ENCODE assay signal across 12 cellular contexts in genomic region chr2:1740714-1741584, GRCh38. TPM values are rescaled to one million over a fixed set of nuclear protein-coding genes. Genes with fewer than 3 reads are reported as not detected.
DNase-seq lines count a peak whose midpoint lies in the region; ATAC-seq, FAIRE-seq and TF ChIP-seq lines count a peak whose summit lies in the region.
"Had no signal": no experiment of that assay in that cellular context is flagged by ENCODE, and none has a peak within 500 bp of the region (broad histone marks: within the 10 kb centered on the region; RNA-seq: fewer than 3 reads in every experiment).

No MANE protein-coding gene starts in this region.

- ATAC-seq in left ventricle myocardium superior = no peak
- ATAC-seq: activated CD4-positive, CD25-positive, alpha-beta regulatory T cell treated with anti-CD3 and anti-CD28 coated beads, Interleukin-2, amount 50 U/mL, for 24 hours had no signal

- no peak overlapping the region for H3K14ac ChIP-seq in H1 (ENCODE audit: insufficient read length)
- no peak overlapping the region for H3K14ac ChIP-seq in neuronal stem cell (ENCODE audit: low read length)

- H3K9me3 ChIP-seq in left ventricle myocardium inferior (replicated peaks) (peaks cover 2% of the 10 kb centered on the region), H1 (ENCODE audit: insufficient read depth in 2 of 2, low read depth in 1 of 2, low read length in 1 of 2) (peaks cover 0 to 2% of the 10 kb centered on the region in 2 experiments; a peak in 1 of 4 replicates), neuronal stem cell (replicated peaks in 1 of 2; ENCODE audit: control insufficient read depth in 2 of 2, insufficient read depth in 1 of 2, low read depth in 1 of 2, low read length in 2 of 2) (peaks cover 3 to 6% of the 10 kb centered on the region in 2 donors), suprapubic skin (no peaks in the 10 kb centered on the region)
- H3K9me3 ChIP-seq: MG63 had no signal

- no peak for FAIRE-seq in H1 (lab: Jason Lieb, UNC)

- H2BK120ac ChIP-seq in H1 (replicated peaks; ENCODE audit: low read depth, low read length) (no peak overlapping the region), neuronal stem cell (ENCODE audit: low read depth, low read length) (no peak overlapping the region)

- TF ChIP-seq EP300 in H1 (IDR thresholded peaks at IDR 0.05; ENCODE audit: borderline replicate concordance in 1 of 2, low read depth in 2 of 2, low read length in 2 of 2) (no peak), suprapubic skin (IDR thresholded peaks at IDR 0.05) (no peak)

- WGBS in H1 (ENCODE audit: extremely low coverage in 1 of 2, insufficient coverage in 1 of 2, insufficient read length in 1 of 2, insufficient replicate concordance in 2 of 2, low coverage in 1 of 2, low lambda C conversion rate in 2 of 2, missing lambda C conversion rate in 1 of 2), 2 experiments = 82% methylated on average over 24 of the region's 24 CpGs; no CpG with 5 or more reads in 1 of the 2 experiments
- no CpG with 5 or more reads among the region's 24 CpGs for WGBS in neuronal stem cell (ENCODE audit: extremely low coverage in 2 of 2, insufficient read length in 2 of 2, insufficient replicate concordance in 1 of 2), 2 donors
- 81% methylated on average over 23 of the region's 24 CpGs for WGBS in suprapubic skin

- TF ChIP-seq POLR2A in H1 (IDR thresholded peaks at IDR 0.05; ENCODE audit: control extremely low read depth in 1 of 2, low read depth in 2 of 2, low read length in 2 of 2) (no peak), suprapubic skin (IDR thresholded peaks at IDR 0.05) (no peak)

- TF ChIP-seq RAD21 in H1 (IDR thresholded peaks at IDR 0.05 in 1 of 2, conservative IDR thresholded peaks at IDR 0.05 in 1 of 2; ENCODE audit: low read depth in 2 of 2, low read length in 2 of 2) = no peak

- H2AK5ac ChIP-seq in H1 (ENCODE audit: low read depth, low read length) (peak overlapping the region; percentile 94), neuronal stem cell (ENCODE audit: low read depth, low read length) (no peak overlapping the region)

- H4K8ac ChIP-seq in H1 (ENCODE audit: extremely low read depth, insufficient read depth, low read length) (no peak overlapping the region), neuronal stem cell (ENCODE audit: low read depth, low read length) (no peak overlapping the region)

- H2BK15ac ChIP-seq in H1 (ENCODE audit: low read length) (0 out of 2 replicates have a peak overlapping the region, but pooled peaks have one; percentile 40), neuronal stem cell (ENCODE audit: low read length) (no peak overlapping the region)

- H3K9ac ChIP-seq in H1 (replicated peaks in 1 of 4; ENCODE audit: extremely low read depth in 1 of 4, low read depth in 3 of 4, low read length in 3 of 4) (no peak overlapping the region), neuronal stem cell (ENCODE audit: low read depth, low read length, poor library complexity) (no peak overlapping the region)

- H4K91ac ChIP-seq in H1 (replicated peaks; ENCODE audit: insufficient read length, low read length) = no peak overlapping the region
- H4K91ac ChIP-seq in neuronal stem cell (ENCODE audit: low read depth, low read length, poor library complexity) = no peak overlapping the region

- H4K5ac ChIP-seq in H1 (ENCODE audit: insufficient read length, low read depth, low read length) = no peak overlapping the region

- peaks cover 9 to 65% of the 10 kb centered on the region in 2 experiments for H3K79me2 ChIP-seq in H1 (ENCODE audit: control insufficient read depth in 1 of 2, insufficient read depth in 2 of 2, low read length in 2 of 2)

- H3K79me1 ChIP-seq in H1 (ENCODE audit: low read depth, low read length) = peaks cover 9% of the 10 kb centered on the region
- peaks cover 21% of the 10 kb centered on the region for H3K79me1 ChIP-seq in neuronal stem cell (ENCODE audit: low read depth, low read length)

- peak overlapping the region; percentile 85 for H2BK5ac ChIP-seq in H1 (ENCODE audit: low read depth, low read length)
- no peak overlapping the region for H2BK5ac ChIP-seq in neuronal stem cell (ENCODE audit: low read length)

- H2AFZ ChIP-seq in H1 (ENCODE audit: low read length) (no peak overlapping the region), neuronal stem cell (ENCODE audit: low read length) (no peak overlapping the region)

- POLR2A ChIA-PET in H1 (lab: Charles Lee; ENCODE audit: partially characterized antibody) = interaction anchor here (0.9 to 2.4 kb wide), 7 partner anchors 11 to 147 kb away, joined by 3 to 8 read pairs (median 4); no protein-coding TSS in a partner anchor

- H2BK12ac ChIP-seq in H1 (ENCODE audit: low read depth, low read length) = no peak overlapping the region
- H2BK12ac ChIP-seq in neuronal stem cell (ENCODE audit: low read length) = peak overlapping the region; percentile 24

- CTCF ChIA-PET in H1 (lab: Charles Lee; ENCODE audit: partially characterized antibody) = interaction anchor here (0.6 to 2.6 kb wide), 13 partner anchors 9 to 149 kb away, joined by 3 to 18 read pairs (median 5); no protein-coding TSS in a partner anchor

- H3K4me1 ChIP-seq in left ventricle myocardium inferior (peaks cover 94% of the 10 kb centered on the region), H1 (replicated peaks in 1 of 4; ENCODE audit: control insufficient read depth in 3 of 4, insufficient read depth in 4 of 4, low read length in 3 of 4) (peaks cover 1 to 24% (median 6%) of the 10 kb centered on the region in 4 experiments; a peak in 5 of 7 replicates), neuronal stem cell (ENCODE audit: control insufficient read depth in 2 of 2, insufficient read depth in 1 of 2, low read depth in 1 of 2, low read length in 2 of 2) (peaks cover 0 to 22% of the 10 kb centered on the region in 2 donors), suprapubic skin (peaks cover 42% of the 10 kb centered on the region)

- H3K56ac ChIP-seq in H1 (replicated peaks; ENCODE audit: insufficient read length, low read depth, low read length) = no peak overlapping the region

- H3K18ac ChIP-seq in H1 (ENCODE audit: extremely low read depth, low read length) = peak overlapping the region; percentile 19; the same call in 1 of the 2 replicates
- H3K18ac ChIP-seq in neuronal stem cell (ENCODE audit: low read length) = peak overlapping the region; percentile 84

- H3K4ac ChIP-seq in H1 (replicated peaks; ENCODE audit: insufficient read length, low read depth, low read length) = no peak overlapping the region
- no peak overlapping the region for H3K4ac ChIP-seq in neuronal stem cell (ENCODE audit: low read length)

- peak overlapping the region; percentile 96 for H3K27ac ChIP-seq in left ventricle myocardium inferior (replicated peaks)
- H3K27ac ChIP-seq in H1 (ENCODE audit: low read depth, low read length) = no peak overlapping the region
- no peak overlapping the region for H3K27ac ChIP-seq in neuronal stem cell (replicated peaks; ENCODE audit: low read length)
- no peak overlapping the region for H3K27ac ChIP-seq in suprapubic skin

- intact Hi-C loops in left ventricle myocardium inferior (cut with micrococcal nuclease) = no loop called here
- intact Hi-C loops in left ventricle myocardium superior (cut with micrococcal nuclease) = loop anchor here (10.0 kb wide), 1 partner anchor 146 kb away; no protein-coding TSS in a partner anchor

- H3K4me2 ChIP-seq in H1 (ENCODE audit: insufficient read depth in 1 of 2, low read depth in 2 of 2, low read length in 2 of 2) (peak overlapping the region in 1 of 2 experiments; percentile 67; a peak in 1 of 4 replicates), neuronal stem cell (ENCODE audit: insufficient read depth, low read length, poor library complexity, severe bottlenecking) (no peak overlapping the region)

- H3K4me3 ChIP-seq in left ventricle myocardium inferior (no peak overlapping the region), H1 (ENCODE audit: extremely low read depth in 1 of 4, insufficient read depth in 2 of 4, low read depth in 3 of 4, low read length in 4 of 4) (no peak overlapping the region), neuronal stem cell (ENCODE audit: low read length in 2 of 2) (no peak overlapping the region), suprapubic skin (no peak overlapping the region)

- H4K20me1 ChIP-seq in H1 (replicated peaks in 1 of 2; ENCODE audit: control insufficient read depth in 1 of 2, insufficient read depth in 2 of 2, low read length in 2 of 2) = peaks cover 0 to 16% of the 10 kb centered on the region in 2 experiments

- no peak overlapping the region for H3K23ac ChIP-seq in H1 (ENCODE audit: insufficient read length)
- peak overlapping the region; percentile 71 for H3K23ac ChIP-seq in neuronal stem cell (ENCODE audit: low read depth, low read length, poor library complexity)

- H2BK20ac ChIP-seq in H1 (ENCODE audit: low read length) = 0 out of 2 replicates have a peak overlapping the region, but pooled peaks have one; percentile 41

- H3K36me3 ChIP-seq in left ventricle myocardium inferior (no peaks in the 10 kb centered on the region), H1 (ENCODE audit: control insufficient read depth in 2 of 4, insufficient read depth in 4 of 4, low read length in 3 of 4) (no peaks in the 10 kb centered on the region; a peak in 1 of 8 replicates), neuronal stem cell (replicated peaks in 1 of 2; ENCODE audit: control insufficient read depth in 2 of 2, insufficient read depth in 2 of 2, low read length in 2 of 2) (peaks cover 0 to 5% of the 10 kb centered on the region in 2 donors), suprapubic skin (no peaks in the 10 kb centered on the region)

- TF ChIP-seq CTCF in left ventricle myocardium inferior (IDR thresholded peaks at IDR 0.05; ENCODE audit: borderline replicate concordance) (no peak), H1 (IDR thresholded peaks at IDR 0.05; ENCODE audit: control extremely low read depth in 1 of 3, insufficient read depth in 1 of 3, low read depth in 1 of 3, low read length in 3 of 3) (no peak), suprapubic skin (IDR thresholded peaks at IDR 0.05) (no peak)

- peaks cover 2% of the 10 kb centered on the region; the same call in 1 of the 2 replicates for H3K23me2 ChIP-seq in H1 (ENCODE audit: low read depth, low read length)

- DNase-seq in left ventricle myocardium inferior = no peak
- DNase-seq in left ventricle myocardium superior = no peak
- peak in 1 of 2 experiments; percentile 44 for DNase-seq in H1 (ENCODE audit: low read depth in 1 of 2, low spot score in 2 of 2)
- DNase-seq in neuronal stem cell (ENCODE audit: low spot score) = no peak
- no peak for DNase-seq in suprapubic skin (ENCODE audit: low spot score in 2 of 2)
- no peak for DNase-seq in NK-92 (lab: John Stamatoyannopoulos, UW; ENCODE audit: unreplicated experiment)
- no peak for DNase-seq in NCI-H2227 treated with DMSO at 0.1 percent for 48 hours (lab: John Stamatoyannopoulos, UW)
- DNase-seq in NCI-H1417 treated with DMSO at 0.1 percent for 48 hours (lab: John Stamatoyannopoulos, UW) = no peak
- DNase-seq: AML-193, NCI-H526 had no signal

- H3K27me3 ChIP-seq in left ventricle myocardium inferior (ENCODE audit: low read depth) = peaks cover 31% of the 10 kb centered on the region
- peaks cover 0 to 13% (median 7%) of the 10 kb centered on the region in 4 experiments; a peak in 5 of 7 replicates for H3K27me3 ChIP-seq in H1 (replicated peaks in 1 of 4; ENCODE audit: control insufficient read depth in 3 of 4, extremely low read depth in 1 of 4, insufficient read depth in 3 of 4, low read length in 3 of 4)
- no peaks in the 10 kb centered on the region for H3K27me3 ChIP-seq in neuronal stem cell (ENCODE audit: control insufficient read depth in 3 of 3, insufficient read depth in 3 of 3, low read depth in 1 of 3, low read length in 3 of 3)
- H3K27me3 ChIP-seq in suprapubic skin = peaks cover 31% of the 10 kb centered on the region
- H3K27me3 ChIP-seq: MG63 had no signal

RNA-seq across cellular contexts. Expression of gene PXDN, which starts 3.4 kb away (rescaled TPM):
- 15.7 TPM for total RNA-seq in left ventricle myocardium inferior
- 18.5 TPM for total RNA-seq in left ventricle myocardium superior
- total RNA-seq in H1 (2021; fragmentation: NEBNext Ultra II Directional; extraction: Animal tissue kit (Norgen Biotek cat#: 25700)) = 131 and 141 TPM in 2 replicates
- polyA plus RNA-seq in H1 (2011; rRNA removed) = 104 and 204 TPM in 2 replicates
- 80.0 TPM for polyA plus RNA-seq in H1 (2011; cell fraction: cytosol; rRNA removed)
- polyA plus RNA-seq in H1 (2011; cell fraction: nucleus; rRNA removed) = 206 TPM
- polyA plus RNA-seq in H1 (2012, experiment 1 of 2) = 74.0 to 91.4 TPM (median 80.3 TPM) in 4 replicates
- polyA plus RNA-seq in H1 (2012, experiment 2 of 2) = 31.1 TPM
- polyA plus RNA-seq in H1 (2013, experiment 1 of 2) = 208 TPM
- 187 TPM for polyA plus RNA-seq in H1 (2013, experiment 2 of 2)
- 68.1 and 71.5 TPM in 2 replicates for polyA minus RNA-seq in H1 (2011; rRNA and poly(A)+ RNA removed)
- polyA minus RNA-seq in H1 (2011; cell fraction: cytosol; rRNA and poly(A)+ RNA removed) = 54.3 TPM
- polyA minus RNA-seq in H1 (2011; cell fraction: nucleus; rRNA and poly(A)+ RNA removed) = 58.5 TPM
- polyA plus RNA-seq in neuronal stem cell (2013, experiment 1 of 2) = 105 TPM
- polyA plus RNA-seq in neuronal stem cell (2013, experiment 2 of 2) = 108 TPM
- total RNA-seq in suprapubic skin = 1 to 10 TPM; 7.0 to 9.5 (median 9.4) TPM
